In genomic region chr3:183533410-183534132, GRCh38 we compare ENCODE assay signal across 1 cellular context.
TF ChIP-seq lines count a peak whose summit lies in the region.

No MANE protein-coding gene starts in this region.

TF ChIP-seq in HepG2, 621 proteins besides CTCF, POLR2A, EP300 and RAD21 (continued from another document):
- TF ChIP-seq ARID4A (CRISPR knock-in tag; IDR thresholded peaks at IDR 0.05; ENCODE audit: borderline replicate concordance) (no peak), HNF4A (CRISPR knock-in tag; IDR thresholded peaks at IDR 0.05) (no peak), PAWR (CRISPR knock-in tag; IDR thresholded peaks at IDR 0.05; ENCODE audit: borderline replicate concordance) (no peak), BORCS8-MEF2B (CRISPR knock-in tag; IDR thresholded peaks at IDR 0.05) (no peak), THAP11 (CRISPR knock-in tag; IDR thresholded peaks at IDR 0.05) (no peak), SIN3B (IDR thresholded peaks at IDR 0.05; ENCODE audit: low read length) (no peak), HNRNPLL (IDR thresholded peaks at IDR 0.05; ENCODE audit: low read depth, low read length, poor library complexity, severe bottlenecking) (no peak)
- TF ChIP-seq, protein P1, sequence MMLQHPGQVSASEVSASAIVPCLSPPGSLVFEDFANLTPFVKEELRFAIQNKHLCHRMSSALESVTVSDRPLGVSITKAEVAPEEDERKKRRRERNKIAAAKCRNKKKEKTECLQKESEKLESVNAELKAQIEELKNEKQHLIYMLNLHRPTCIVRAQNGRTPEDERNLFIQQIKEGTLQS (CRISPR knock-in tag; IDR thresholded peaks at IDR 0.05): no peak
